8 cellular contexts compared by ENCODE assay signal in the genomic region with DNA sequence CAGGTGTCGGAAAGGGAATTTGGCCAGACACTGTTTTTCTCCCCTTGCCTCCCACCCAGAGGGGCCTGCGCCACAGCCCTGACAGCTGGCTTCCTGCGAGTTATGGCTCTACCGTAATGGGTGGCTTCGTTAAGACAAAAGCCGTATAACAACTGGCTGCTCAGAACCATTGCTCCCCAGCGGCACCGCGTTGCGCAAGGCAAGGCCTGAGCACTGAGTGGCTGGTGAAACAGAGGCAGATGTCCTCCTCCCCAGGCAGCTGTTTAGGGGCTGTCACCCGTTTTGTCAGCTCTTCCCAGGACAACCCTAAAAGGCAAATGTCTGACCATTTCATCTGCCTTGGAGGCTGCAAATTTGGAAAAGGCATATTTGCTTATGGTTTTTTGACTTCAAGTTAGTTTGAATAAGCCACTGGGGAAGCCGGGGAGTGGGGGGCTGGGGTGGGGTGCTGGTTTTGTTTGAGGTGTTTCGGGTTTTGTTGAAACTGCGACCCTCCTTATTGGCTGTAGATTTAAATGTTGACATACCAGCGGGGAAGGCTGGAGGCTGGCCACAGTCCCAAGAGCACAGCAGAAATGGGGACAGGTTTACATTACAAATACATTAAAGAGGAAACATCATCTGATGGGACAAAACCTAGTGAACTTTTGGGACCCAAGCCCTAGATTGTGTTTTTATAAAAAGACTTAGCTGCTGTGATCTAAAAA. TPM values are rescaled to one million over a fixed set of nuclear protein-coding genes. Genes with fewer than 3 reads are reported as not detected.
A peak's percentile ranks its signal among the peaks of the same experiment; 100 is the strongest.
DNase-seq lines count a peak whose midpoint lies in the region; ATAC-seq, FAIRE-seq and TF ChIP-seq lines count a peak whose summit lies in the region.

No MANE protein-coding gene starts in this region.

- DNase-seq in CD8-positive, alpha-beta T cell, result peak in 6 of 7 experiments; percentile 37 to 84 (median 70)
- DNase-seq in NCI-H2081 (lab: John Stamatoyannopoulos, UW), result peak; percentile 52 to 73
- peak; percentile 35 for DNase-seq in activated T-helper 2 cell treated with anti-CD3 and anti-CD28 coated beads, Interferon-gamma antibody, Interleukin-2, Interleukin-4, amounts not matched to agents 10 μg/mL and 5 μg/mL and 100 μg/mL, durations not matched to agents 14 hours and 24 hours and 36 hours (ENCODE audit: low spot score)
- peak in 2 of 3 experiments; percentile 24 to 39 for DNase-seq in stimulated activated CD4-positive, alpha-beta T cell treated with anti-CD3 and anti-CD28 coated beads, TNF-alpha, amount 100 ng/mL, for 4 hours (ENCODE audit: low read depth in 3 of 3)
- DNase-seq in NCI-H2029 treated with DMSO at 0.1 percent for 48 hours (lab: John Stamatoyannopoulos, UW), result no peak
- DNase-seq in RCC 7860 (ENCODE audit: low spot score), result no peak

- peaks cover 49% of the 10 kb centered on the region for H3K4me1 Mint-ChIP-seq in CD8-positive, alpha-beta T cell (ENCODE audit: low read depth)
- H3K4me1 Mint-ChIP-seq in activated T-helper 2 cell treated with anti-CD3 and anti-CD28 coated beads, Interferon-gamma antibody, Interleukin-2, Interleukin-4, amounts not matched to agents 10 μg/mL and 5 μg/mL and 100 μg/mL, durations not matched to agents 14 hours and 24 hours and 36 hours (ENCODE audit: low read depth), result peaks cover 49% of the 10 kb centered on the region

- H3K4me1 ChIP-seq in CD8-positive, alpha-beta T cell (ENCODE audit: insufficient read depth, low read length), result peaks cover 45% of the 10 kb centered on the region
- H3K4me1 ChIP-seq in iPS-18a (ENCODE audit: control insufficient read depth, low read depth, low read length), result peaks cover 13% of the 10 kb centered on the region

- CTCF ChIA-PET in CD8-positive, alpha-beta T cell (lab: Charles Lee), result interaction anchor here (0.6 to 4.8 kb wide), 10 partner anchors 10 to 249 kb away, joined by 3 to 24 read pairs (median 4); no protein-coding TSS in a partner anchor

- peak overlapping the region; percentile 99 for H3K27ac Mint-ChIP-seq in CD8-positive, alpha-beta T cell
- H3K27ac Mint-ChIP-seq in activated T-helper 2 cell treated with anti-CD3 and anti-CD28 coated beads, Interferon-gamma antibody, Interleukin-2, Interleukin-4, amounts not matched to agents 10 μg/mL and 5 μg/mL and 100 μg/mL, durations not matched to agents 14 hours and 24 hours and 36 hours, result peak overlapping the region; percentile 99

- H3K9ac ChIP-seq in iPS-18a (ENCODE audit: low read length), result no peak overlapping the region

- peak overlapping the region; percentile 100 for H3K4me3 Mint-ChIP-seq in CD8-positive, alpha-beta T cell
- peak overlapping the region; percentile 99 for H3K4me3 Mint-ChIP-seq in activated T-helper 2 cell treated with anti-CD3 and anti-CD28 coated beads, Interferon-gamma antibody, Interleukin-2, Interleukin-4, amounts not matched to agents 10 μg/mL and 5 μg/mL and 100 μg/mL, durations not matched to agents 14 hours and 24 hours and 36 hours (ENCODE audit: low read depth)

- no peaks in the 10 kb centered on the region for H3K27me3 ChIP-seq in CD8-positive, alpha-beta T cell (ENCODE audit: insufficient read depth, low read length)
- peaks cover 64% of the 10 kb centered on the region for H3K27me3 ChIP-seq in iPS-18a (ENCODE audit: control insufficient read depth, insufficient read depth, low read length)

- no peaks in the 10 kb centered on the region for H3K9me3 Mint-ChIP-seq in CD8-positive, alpha-beta T cell
- H3K9me3 Mint-ChIP-seq in activated T-helper 2 cell treated with anti-CD3 and anti-CD28 coated beads, Interferon-gamma antibody, Interleukin-2, Interleukin-4, amounts not matched to agents 10 μg/mL and 5 μg/mL and 100 μg/mL, durations not matched to agents 14 hours and 24 hours and 36 hours, result no peaks in the 10 kb centered on the region

- H3K36me3 Mint-ChIP-seq in CD8-positive, alpha-beta T cell, result peaks cover 46% of the 10 kb centered on the region
- H3K36me3 Mint-ChIP-seq in activated T-helper 2 cell treated with anti-CD3 and anti-CD28 coated beads, Interferon-gamma antibody, Interleukin-2, Interleukin-4, amounts not matched to agents 10 μg/mL and 5 μg/mL and 100 μg/mL, durations not matched to agents 14 hours and 24 hours and 36 hours (ENCODE audit: low read depth), result peaks cover 38% of the 10 kb centered on the region

- H3K36me3 ChIP-seq in CD8-positive, alpha-beta T cell (ENCODE audit: insufficient read depth, low read length), result peaks cover 14% of the 10 kb centered on the region
- no peaks in the 10 kb centered on the region for H3K36me3 ChIP-seq in iPS-18a (ENCODE audit: control insufficient read depth, low read depth, low read length)

- no peaks in the 10 kb centered on the region for H3K27me3 Mint-ChIP-seq in CD8-positive, alpha-beta T cell (ENCODE audit: low read depth)
- H3K27me3 Mint-ChIP-seq in activated T-helper 2 cell treated with anti-CD3 and anti-CD28 coated beads, Interferon-gamma antibody, Interleukin-2, Interleukin-4, amounts not matched to agents 10 μg/mL and 5 μg/mL and 100 μg/mL, durations not matched to agents 14 hours and 24 hours and 36 hours (ENCODE audit: low read depth), result no peaks in the 10 kb centered on the region

- POLR2A ChIA-PET in CD8-positive, alpha-beta T cell (lab: Charles Lee), result interaction anchor here (0.6 to 3.5 kb wide), 18 partner anchors 8 to 1007 kb away, joined by 3 to 25 read pairs (median 4); a partner anchor contains a TSS

- H3K9me3 ChIP-seq in CD8-positive, alpha-beta T cell (ENCODE audit: low read length), result no peaks in the 10 kb centered on the region
- no peaks in the 10 kb centered on the region for H3K9me3 ChIP-seq in iPS-18a (ENCODE audit: control insufficient read depth, low read depth, low read length)

- TF ChIP-seq CTCF in CD8-positive, alpha-beta T cell (IDR thresholded peaks at IDR 0.05), result no peak

- no peak for FAIRE-seq in RCC 7860 (lab: Jason Lieb, UNC)

- H3K4me3 ChIP-seq in CD8-positive, alpha-beta T cell (ENCODE audit: low read depth, low read length), result peak overlapping the region; percentile 98
- H3K4me3 ChIP-seq in iPS-18a (ENCODE audit: low read length), result peak overlapping the region; percentile 64

- H3K27ac ChIP-seq in CD8-positive, alpha-beta T cell (ENCODE audit: low read depth, low read length), result peak overlapping the region; percentile 98
- H3K27ac ChIP-seq in iPS-18a (ENCODE audit: low read length), result no peak overlapping the region

- peak; percentile 56 for ATAC-seq in CD8-positive, alpha-beta T cell
- no peak; the same call in 2 of the 3 replicates for ATAC-seq in SK-N-SH treated with all-trans-retinoic acid at 6 μM for 48 hours

- intact Hi-C loops in CD8-positive, alpha-beta T cell (cut with DNase I, micrococcal nuclease), result loop anchor here (1.0 to 10.0 kb wide), 11 partner anchors 10 to 603 kb away; a partner anchor contains a TSS
- intact Hi-C loops in activated T-helper 2 cell treated with anti-CD3 and anti-CD28 coated beads, Interferon-gamma antibody, Interleukin-2, Interleukin-4, amounts not matched to agents 10 μg/mL and 5 μg/mL and 100 μg/mL, durations not matched to agents 14 hours and 24 hours and 36 hours (cut with micrococcal nuclease), result loop anchor here (1.0 to 2.0 kb wide), 4 partner anchors 7 to 246 kb away; no protein-coding TSS in a partner anchor

TF ChIP-seq in SK-N-SH treated with all-trans-retinoic acid at 6 μM for 48 hours, 23 proteins besides CTCF, POLR2A, EP300 and RAD21:
- no peak for TF ChIP-seq RARB (CRISPR knock-in tag; IDR thresholded peaks at IDR 0.05)
- TF ChIP-seq, protein P1, sequence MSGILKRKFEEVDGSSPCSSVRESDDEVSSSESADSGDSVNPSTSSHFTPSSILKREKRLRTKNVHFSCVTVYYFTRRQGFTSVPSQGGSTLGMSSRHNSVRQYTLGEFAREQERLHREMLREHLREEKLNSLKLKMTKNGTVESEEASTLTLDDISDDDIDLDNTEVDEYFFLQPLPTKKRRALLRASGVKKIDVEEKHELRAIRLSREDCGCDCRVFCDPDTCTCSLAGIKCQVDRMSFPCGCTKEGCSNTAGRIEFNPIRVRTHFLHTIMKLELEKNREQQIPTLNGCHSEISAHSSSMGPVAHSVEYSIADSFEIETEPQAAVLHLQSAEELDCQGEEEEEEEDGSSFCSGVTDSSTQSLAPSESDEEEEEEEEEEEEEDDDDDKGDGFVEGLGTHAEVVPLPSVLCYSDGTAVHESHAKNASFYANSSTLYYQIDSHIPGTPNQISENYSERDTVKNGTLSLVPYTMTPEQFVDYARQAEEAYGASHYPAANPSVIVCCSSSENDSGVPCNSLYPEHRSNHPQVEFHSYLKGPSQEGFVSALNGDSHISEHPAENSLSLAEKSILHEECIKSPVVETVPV (CRISPR knock-in tag; IDR thresholded peaks at IDR 0.05), result no peak

RNA-seq across cellular contexts. Expression of a gene that starts 0.7 kb away (rescaled TPM):
- 100 to 1,000 TPM; 909 to 922 TPM for total RNA-seq in CD8-positive, alpha-beta T cell
- total RNA-seq in activated T-helper 2 cell treated with anti-CD3 and anti-CD28 coated beads, Interferon-gamma antibody, Interleukin-2, Interleukin-4, amounts not matched to agents 10 μg/mL and 5 μg/mL and 100 μg/mL, durations not matched to agents 14 hours and 24 hours and 36 hours, result 135 and 137 TPM in 2 replicates

Comparison
In these comparisons a context has a peak if more than half of its experiments do, and no peak if none do; other contexts are left out.
1. DNase-seq: peak in CD8-positive, alpha-beta T cell (6 of 7), NCI-H2081 (2 of 2), activated T-helper 2 cell treated with anti-CD3 and anti-CD28 coated beads, Interferon-gamma antibody, Interleukin-2, Interleukin-4, amounts not matched to agents 10 μg/mL and 5 μg/mL and 100 μg/mL, durations not matched to agents 14 hours and 24 hours and 36 hours (single experiment) and stimulated activated CD4-positive, alpha-beta T cell treated with anti-CD3 and anti-CD28 coated beads, TNF-alpha, amount 100 ng/mL, for 4 hours (2 of 3); none in NCI-H2029 treated with DMSO at 0.1 percent for 48 hours (single experiment) and RCC 7860 (single experiment).